1 cellular context compared by ENCODE assay signal in the genomic region with DNA sequence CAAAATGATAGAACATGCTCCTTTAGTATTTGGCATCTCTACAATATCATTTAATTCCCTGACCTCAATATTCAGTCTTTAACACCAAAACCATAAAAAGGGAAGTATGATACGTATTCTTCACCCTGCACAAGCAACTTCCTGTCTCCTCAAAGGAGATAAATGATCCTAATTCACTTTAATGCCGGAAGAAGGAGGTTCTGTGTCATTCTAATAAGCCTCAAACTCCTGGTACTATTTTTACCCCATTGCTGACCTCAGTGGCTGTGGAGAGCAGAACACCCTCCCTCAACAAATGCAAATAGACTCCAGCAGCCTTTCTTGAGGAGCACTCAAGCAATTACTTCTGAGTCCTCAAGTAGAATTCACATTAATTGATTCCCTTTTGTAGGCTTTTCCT.
TF ChIP-seq lines count a peak whose summit lies in the region.

No MANE protein-coding gene starts in this region.

TF ChIP-seq in GM12878, 131 proteins besides CTCF, POLR2A, EP300 and RAD21 (continued from another document and continues in another):
- TF ChIP-seq, protein P1, sequence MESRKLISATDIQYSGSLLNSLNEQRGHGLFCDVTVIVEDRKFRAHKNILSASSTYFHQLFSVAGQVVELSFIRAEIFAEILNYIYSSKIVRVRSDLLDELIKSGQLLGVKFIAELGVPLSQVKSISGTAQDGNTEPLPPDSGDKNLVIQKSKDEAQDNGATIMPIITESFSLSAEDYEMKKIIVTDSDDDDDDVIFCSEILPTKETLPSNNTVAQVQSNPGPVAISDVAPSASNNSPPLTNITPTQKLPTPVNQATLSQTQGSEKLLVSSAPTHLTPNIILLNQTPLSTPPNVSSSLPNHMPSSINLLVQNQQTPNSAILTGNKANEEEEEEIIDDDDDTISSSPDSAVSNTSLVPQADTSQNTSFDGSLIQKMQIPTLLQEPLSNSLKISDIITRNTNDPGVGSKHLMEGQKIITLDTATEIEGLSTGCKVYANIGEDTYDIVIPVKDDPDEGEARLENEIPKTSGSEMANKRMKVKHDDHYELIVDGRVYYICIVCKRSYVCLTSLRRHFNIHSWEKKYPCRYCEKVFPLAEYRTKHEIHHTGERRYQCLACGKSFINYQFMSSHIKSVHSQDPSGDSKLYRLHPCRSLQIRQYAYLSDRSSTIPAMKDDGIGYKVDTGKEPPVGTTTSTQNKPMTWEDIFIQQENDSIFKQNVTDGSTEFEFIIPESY (IDR thresholded peaks at IDR 0.05): no peak
- TF ChIP-seq PAX5 (IDR thresholded peaks at IDR 0.05; ENCODE audit: borderline replicate concordance, low read depth, low read length): 0 out of 2 replicates have a peak, but pooled peaks have one; percentile 32
- TF ChIP-seq POLR2AphosphoS2 (IDR thresholded peaks at IDR 0.05; ENCODE audit: low read depth, low read length): no peak
- TF ChIP-seq MXI1 (IDR thresholded peaks at IDR 0.05; ENCODE audit: low read depth, low read length): no peak
- TF ChIP-seq TCF7 (IDR thresholded peaks at IDR 0.05; ENCODE audit: borderline replicate concordance): no peak
- TF ChIP-seq WRNIP1 (IDR thresholded peaks at IDR 0.05; ENCODE audit: borderline replicate concordance, low read depth, low read length): no peak
- TF ChIP-seq MTA2 (IDR thresholded peaks at IDR 0.05; ENCODE audit: low read depth): peak; percentile 90
- no peak for TF ChIP-seq MTA3 (IDR thresholded peaks at IDR 0.05; ENCODE audit: borderline replicate concordance, low read length)
- no peak for TF ChIP-seq NBN (IDR thresholded peaks at IDR 0.05)
- TF ChIP-seq NR2C2 (IDR thresholded peaks at IDR 0.05; ENCODE audit: borderline replicate concordance, control insufficient read depth, insufficient read length, low read depth): no peak
- TF ChIP-seq STAT3 (IDR thresholded peaks at IDR 0.05; ENCODE audit: low read depth, low read length): no peak
- TF ChIP-seq, protein P2, sequence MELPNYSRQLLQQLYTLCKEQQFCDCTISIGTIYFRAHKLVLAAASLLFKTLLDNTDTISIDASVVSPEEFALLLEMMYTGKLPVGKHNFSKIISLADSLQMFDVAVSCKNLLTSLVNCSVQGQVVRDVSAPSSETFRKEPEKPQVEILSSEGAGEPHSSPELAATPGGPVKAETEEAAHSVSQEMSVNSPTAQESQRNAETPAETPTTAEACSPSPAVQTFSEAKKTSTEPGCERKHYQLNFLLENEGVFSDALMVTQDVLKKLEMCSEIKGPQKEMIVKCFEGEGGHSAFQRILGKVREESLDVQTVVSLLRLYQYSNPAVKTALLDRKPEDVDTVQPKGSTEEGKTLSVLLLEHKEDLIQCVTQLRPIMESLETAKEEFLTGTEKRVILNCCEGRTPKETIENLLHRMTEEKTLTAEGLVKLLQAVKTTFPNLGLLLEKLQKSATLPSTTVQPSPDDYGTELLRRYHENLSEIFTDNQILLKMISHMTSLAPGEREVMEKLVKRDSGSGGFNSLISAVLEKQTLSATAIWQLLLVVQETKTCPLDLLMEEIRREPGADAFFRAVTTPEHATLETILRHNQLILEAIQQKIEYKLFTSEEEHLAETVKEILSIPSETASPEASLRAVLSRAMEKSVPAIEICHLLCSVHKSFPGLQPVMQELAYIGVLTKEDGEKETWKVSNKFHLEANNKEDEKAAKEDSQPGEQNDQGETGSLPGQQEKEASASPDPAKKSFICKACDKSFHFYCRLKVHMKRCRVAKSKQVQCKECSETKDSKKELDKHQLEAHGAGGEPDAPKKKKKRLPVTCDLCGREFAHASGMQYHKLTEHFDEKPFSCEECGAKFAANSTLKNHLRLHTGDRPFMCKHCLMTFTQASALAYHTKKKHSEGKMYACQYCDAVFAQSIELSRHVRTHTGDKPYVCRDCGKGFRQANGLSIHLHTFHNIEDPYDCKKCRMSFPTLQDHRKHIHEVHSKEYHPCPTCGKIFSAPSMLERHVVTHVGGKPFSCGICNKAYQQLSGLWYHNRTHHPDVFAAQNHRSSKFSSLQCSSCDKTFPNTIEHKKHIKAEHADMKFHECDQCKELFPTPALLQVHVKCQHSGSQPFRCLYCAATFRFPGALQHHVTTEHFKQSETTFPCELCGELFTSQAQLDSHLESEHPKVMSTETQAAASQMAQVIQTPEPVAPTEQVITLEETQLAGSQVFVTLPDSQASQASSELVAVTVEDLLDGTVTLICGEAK (IDR thresholded peaks at IDR 0.05; ENCODE audit: borderline replicate concordance): no peak
- TF ChIP-seq, protein P3, sequence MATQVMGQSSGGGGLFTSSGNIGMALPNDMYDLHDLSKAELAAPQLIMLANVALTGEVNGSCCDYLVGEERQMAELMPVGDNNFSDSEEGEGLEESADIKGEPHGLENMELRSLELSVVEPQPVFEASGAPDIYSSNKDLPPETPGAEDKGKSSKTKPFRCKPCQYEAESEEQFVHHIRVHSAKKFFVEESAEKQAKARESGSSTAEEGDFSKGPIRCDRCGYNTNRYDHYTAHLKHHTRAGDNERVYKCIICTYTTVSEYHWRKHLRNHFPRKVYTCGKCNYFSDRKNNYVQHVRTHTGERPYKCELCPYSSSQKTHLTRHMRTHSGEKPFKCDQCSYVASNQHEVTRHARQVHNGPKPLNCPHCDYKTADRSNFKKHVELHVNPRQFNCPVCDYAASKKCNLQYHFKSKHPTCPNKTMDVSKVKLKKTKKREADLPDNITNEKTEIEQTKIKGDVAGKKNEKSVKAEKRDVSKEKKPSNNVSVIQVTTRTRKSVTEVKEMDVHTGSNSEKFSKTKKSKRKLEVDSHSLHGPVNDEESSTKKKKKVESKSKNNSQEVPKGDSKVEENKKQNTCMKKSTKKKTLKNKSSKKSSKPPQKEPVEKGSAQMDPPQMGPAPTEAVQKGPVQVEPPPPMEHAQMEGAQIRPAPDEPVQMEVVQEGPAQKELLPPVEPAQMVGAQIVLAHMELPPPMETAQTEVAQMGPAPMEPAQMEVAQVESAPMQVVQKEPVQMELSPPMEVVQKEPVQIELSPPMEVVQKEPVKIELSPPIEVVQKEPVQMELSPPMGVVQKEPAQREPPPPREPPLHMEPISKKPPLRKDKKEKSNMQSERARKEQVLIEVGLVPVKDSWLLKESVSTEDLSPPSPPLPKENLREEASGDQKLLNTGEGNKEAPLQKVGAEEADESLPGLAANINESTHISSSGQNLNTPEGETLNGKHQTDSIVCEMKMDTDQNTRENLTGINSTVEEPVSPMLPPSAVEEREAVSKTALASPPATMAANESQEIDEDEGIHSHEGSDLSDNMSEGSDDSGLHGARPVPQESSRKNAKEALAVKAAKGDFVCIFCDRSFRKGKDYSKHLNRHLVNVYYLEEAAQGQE (IDR thresholded peaks at IDR 0.05; ENCODE audit: low read depth, low read length): no peak
- peak; percentile 39; the same call in 1 of the 2 replicates for TF ChIP-seq SPI1 (IDR thresholded peaks at IDR 0.05; ENCODE audit: borderline replicate concordance, insufficient read depth, low read depth, low read length)
- peak; percentile 88 for TF ChIP-seq RUNX3 (IDR thresholded peaks at IDR 0.05; ENCODE audit: low read length)
- TF ChIP-seq, protein P4, sequence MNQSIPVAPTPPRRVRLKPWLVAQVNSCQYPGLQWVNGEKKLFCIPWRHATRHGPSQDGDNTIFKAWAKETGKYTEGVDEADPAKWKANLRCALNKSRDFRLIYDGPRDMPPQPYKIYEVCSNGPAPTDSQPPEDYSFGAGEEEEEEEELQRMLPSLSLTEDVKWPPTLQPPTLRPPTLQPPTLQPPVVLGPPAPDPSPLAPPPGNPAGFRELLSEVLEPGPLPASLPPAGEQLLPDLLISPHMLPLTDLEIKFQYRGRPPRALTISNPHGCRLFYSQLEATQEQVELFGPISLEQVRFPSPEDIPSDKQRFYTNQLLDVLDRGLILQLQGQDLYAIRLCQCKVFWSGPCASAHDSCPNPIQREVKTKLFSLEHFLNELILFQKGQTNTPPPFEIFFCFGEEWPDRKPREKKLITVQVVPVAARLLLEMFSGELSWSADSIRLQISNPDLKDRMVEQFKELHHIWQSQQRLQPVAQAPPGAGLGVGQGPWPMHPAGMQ (IDR thresholded peaks at IDR 0.05; ENCODE audit: borderline replicate concordance): no peak
- TF ChIP-seq, protein P5, sequence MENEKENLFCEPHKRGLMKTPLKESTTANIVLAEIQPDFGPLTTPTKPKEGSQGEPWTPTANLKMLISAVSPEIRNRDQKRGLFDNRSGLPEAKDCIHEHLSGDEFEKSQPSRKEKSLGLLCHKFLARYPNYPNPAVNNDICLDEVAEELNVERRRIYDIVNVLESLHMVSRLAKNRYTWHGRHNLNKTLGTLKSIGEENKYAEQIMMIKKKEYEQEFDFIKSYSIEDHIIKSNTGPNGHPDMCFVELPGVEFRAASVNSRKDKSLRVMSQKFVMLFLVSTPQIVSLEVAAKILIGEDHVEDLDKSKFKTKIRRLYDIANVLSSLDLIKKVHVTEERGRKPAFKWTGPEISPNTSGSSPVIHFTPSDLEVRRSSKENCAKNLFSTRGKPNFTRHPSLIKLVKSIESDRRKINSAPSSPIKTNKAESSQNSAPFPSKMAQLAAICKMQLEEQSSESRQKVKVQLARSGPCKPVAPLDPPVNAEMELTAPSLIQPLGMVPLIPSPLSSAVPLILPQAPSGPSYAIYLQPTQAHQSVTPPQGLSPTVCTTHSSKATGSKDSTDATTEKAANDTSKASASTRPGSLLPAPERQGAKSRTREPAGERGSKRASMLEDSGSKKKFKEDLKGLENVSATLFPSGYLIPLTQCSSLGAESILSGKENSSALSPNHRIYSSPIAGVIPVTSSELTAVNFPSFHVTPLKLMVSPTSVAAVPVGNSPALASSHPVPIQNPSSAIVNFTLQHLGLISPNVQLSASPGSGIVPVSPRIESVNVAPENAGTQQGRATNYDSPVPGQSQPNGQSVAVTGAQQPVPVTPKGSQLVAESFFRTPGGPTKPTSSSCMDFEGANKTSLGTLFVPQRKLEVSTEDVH (IDR thresholded peaks at IDR 0.05; ENCODE audit: low read depth, partially characterized antibody): no peak
- peak; percentile 81 for TF ChIP-seq ATF7 (IDR thresholded peaks at IDR 0.05; ENCODE audit: low read depth)
- TF ChIP-seq IRF4 (IDR thresholded peaks at IDR 0.05; ENCODE audit: low read depth, low read length): 0 out of 2 replicates have a peak, but pooled peaks have one; percentile 26
- TF ChIP-seq RBBP5 (conservative IDR thresholded peaks at IDR 0.05): no peak
- no peak for TF ChIP-seq ZNF384 (IDR thresholded peaks at IDR 0.05; ENCODE audit: borderline replicate concordance, low read depth, low read length)
- TF ChIP-seq MEF2B (IDR thresholded peaks at IDR 0.05; ENCODE audit: partially characterized antibody, poor library complexity, severe bottlenecking): peak; percentile 83
- no peak for TF ChIP-seq GATAD2B (conservative IDR thresholded peaks at IDR 0.05; ENCODE audit: low read depth)
- no peak for TF ChIP-seq TBL1XR1 (IDR thresholded peaks at IDR 0.05; ENCODE audit: low read depth, low read length)
- no peak for TF ChIP-seq SUZ12 (IDR thresholded peaks at IDR 0.05; ENCODE audit: unreplicated experiment)
- TF ChIP-seq BHLHE40 (IDR thresholded peaks at IDR 0.05; ENCODE audit: borderline replicate concordance in 1 of 2, low read depth in 2 of 2, low read length in 1 of 2): peak; percentile 69 to 73
- peak; percentile 40; the same call in 1 of the 2 replicates for TF ChIP-seq CREB1 (IDR thresholded peaks at IDR 0.05; ENCODE audit: low read depth)
- TF ChIP-seq ETV6 (conservative IDR thresholded peaks at IDR 0.05 in 1 of 2, IDR thresholded peaks at IDR 0.05 in 1 of 2; ENCODE audit: borderline replicate concordance in 1 of 2, low read depth in 1 of 2): peak in 1 of 2 experiments; percentile 92; a peak in 2 of 4 replicates
- TF ChIP-seq MEF2A (IDR thresholded peaks at IDR 0.05; ENCODE audit: insufficient read depth, low read depth, low read length): peak; percentile 86
- TF ChIP-seq ESRRA (IDR thresholded peaks at IDR 0.05; ENCODE audit: low read length): no peak
- TF ChIP-seq DPF2 (IDR thresholded peaks at IDR 0.05): 0 out of 2 replicates have a peak, but pooled peaks have one; percentile 54
- peak; percentile 22 for TF ChIP-seq SKIL (IDR thresholded peaks at IDR 0.05; ENCODE audit: low read depth, poor library complexity, severe bottlenecking)
- no peak for TF ChIP-seq KLF5 (IDR thresholded peaks at IDR 0.05; ENCODE audit: partially characterized antibody)
- 0 out of 2 replicates have a peak, but pooled peaks have one; percentile 71 for TF ChIP-seq EED (IDR thresholded peaks at IDR 0.05; ENCODE audit: low read depth)
- TF ChIP-seq, protein P6, sequence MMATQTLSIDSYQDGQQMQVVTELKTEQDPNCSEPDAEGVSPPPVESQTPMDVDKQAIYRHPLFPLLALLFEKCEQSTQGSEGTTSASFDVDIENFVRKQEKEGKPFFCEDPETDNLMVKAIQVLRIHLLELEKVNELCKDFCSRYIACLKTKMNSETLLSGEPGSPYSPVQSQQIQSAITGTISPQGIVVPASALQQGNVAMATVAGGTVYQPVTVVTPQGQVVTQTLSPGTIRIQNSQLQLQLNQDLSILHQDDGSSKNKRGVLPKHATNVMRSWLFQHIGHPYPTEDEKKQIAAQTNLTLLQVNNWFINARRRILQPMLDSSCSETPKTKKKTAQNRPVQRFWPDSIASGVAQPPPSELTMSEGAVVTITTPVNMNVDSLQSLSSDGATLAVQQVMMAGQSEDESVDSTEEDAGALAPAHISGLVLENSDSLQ (IDR thresholded peaks at IDR 0.05): peak; percentile 79
- TF ChIP-seq SRF (IDR thresholded peaks at IDR 0.05; ENCODE audit: low read depth in 2 of 2, low read length in 2 of 2): no peak
- TF ChIP-seq, protein P7, sequence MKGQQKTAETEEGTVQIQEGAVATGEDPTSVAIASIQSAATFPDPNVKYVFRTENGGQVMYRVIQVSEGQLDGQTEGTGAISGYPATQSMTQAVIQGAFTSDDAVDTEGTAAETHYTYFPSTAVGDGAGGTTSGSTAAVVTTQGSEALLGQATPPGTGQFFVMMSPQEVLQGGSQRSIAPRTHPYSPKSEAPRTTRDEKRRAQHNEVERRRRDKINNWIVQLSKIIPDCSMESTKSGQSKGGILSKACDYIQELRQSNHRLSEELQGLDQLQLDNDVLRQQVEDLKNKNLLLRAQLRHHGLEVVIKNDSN (IDR thresholded peaks at IDR 0.05; ENCODE audit: borderline replicate concordance, extremely low read length, insufficient read depth, low read depth, low read length): no peak
- TF ChIP-seq HDGF (IDR thresholded peaks at IDR 0.05): no peak
- no peak for TF ChIP-seq POLR2AphosphoS5 (IDR thresholded peaks at IDR 0.05; ENCODE audit: low read length)
- peak; percentile 91 for TF ChIP-seq POU2F2 (IDR thresholded peaks at IDR 0.05; ENCODE audit: borderline replicate concordance, low read depth, low read length)
- TF ChIP-seq CREM (IDR thresholded peaks at IDR 0.05; ENCODE audit: low read depth): no peak
- no peak for TF ChIP-seq NRF1 (conservative IDR thresholded peaks at IDR 0.05; ENCODE audit: low read depth, low read length)
